ENCODE assay signal across 14 cellular contexts in the genomic region with DNA sequence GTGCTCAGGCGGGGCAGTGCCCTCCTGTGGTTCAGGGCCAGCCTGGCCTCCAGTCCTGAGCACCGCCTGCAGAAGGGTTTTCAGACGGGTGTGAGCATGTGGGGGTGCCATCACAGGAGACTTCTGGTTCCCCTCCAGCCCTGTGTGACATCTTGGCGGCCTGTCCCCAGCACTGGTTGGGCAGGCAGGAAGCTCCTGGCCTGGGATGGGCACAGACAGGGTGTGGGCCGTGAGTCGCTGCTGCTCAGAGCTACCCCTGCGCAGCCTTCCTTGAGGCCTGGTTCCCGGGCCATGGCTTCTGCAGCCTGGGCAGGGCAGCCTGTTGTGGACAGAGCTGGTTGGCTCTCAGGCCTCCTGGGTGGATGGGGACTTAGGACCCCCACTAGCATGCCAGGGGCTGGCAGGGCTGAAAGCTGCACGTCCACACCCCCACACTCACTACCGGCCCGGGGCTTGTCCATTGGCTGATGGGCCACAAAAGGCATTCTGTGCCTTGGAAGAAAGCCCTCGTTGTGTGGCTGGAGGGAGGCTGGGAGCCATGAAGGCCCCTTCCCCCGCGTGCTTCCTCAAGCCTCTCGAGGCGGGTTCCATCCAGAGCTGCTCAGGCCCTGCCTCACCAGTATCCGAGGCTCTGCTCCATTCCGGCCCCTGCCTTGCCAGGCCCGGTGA. TPM values are rescaled to one million over a fixed set of nuclear protein-coding genes. Genes with fewer than 3 reads are reported as not detected.
DNase-seq lines count a peak whose midpoint lies in the region; ATAC-seq, FAIRE-seq and TF ChIP-seq lines count a peak whose summit lies in the region.
"Had no signal": no experiment of that assay in that cellular context is flagged by ENCODE, and none has a peak within 500 bp of the region (broad histone marks: within the 10 kb centered on the region; RNA-seq: fewer than 3 reads in every experiment).

No MANE protein-coding gene starts in this region.

- no peaks in the 10 kb centered on the region for H3K36me3 ChIP-seq in RWPE2 (ENCODE audit: low read depth)

- ATAC-seq in RWPE2 (ENCODE audit: low read depth) (peak; percentile 15; the same call in 1 of the 3 replicates), HG03354 (IDR thresholded peaks at IDR 0.05; ENCODE audit: poor library complexity, severe bottlenecking, unreplicated experiment) (no peak)

- peak overlapping the region in 1 of 2 donors; percentile 57 for H3K4me3 Mint-ChIP-seq in CD14-positive monocyte
- H3K4me3 Mint-ChIP-seq: activated T-helper 1 cell treated with anti-CD3 and anti-CD28 coated beads, Interleukin-12 subunit alpha, Interleukin-12 subunit beta, Interleukin-2, Interleukin-4 antibody, amounts not matched to agents 30 ng/mL and 10 ng/mL and 1 ng/mL, durations not matched to agents 14 hours and 24 hours and 36 hours had no signal

- H3K27me3 ChIP-seq in RWPE2 (ENCODE audit: insufficient read depth, poor library complexity, severe bottlenecking) = no peaks in the 10 kb centered on the region

- H3K27ac ChIP-seq in RWPE2 (ENCODE audit: poor library complexity, severe bottlenecking) = peak overlapping the region; percentile 95
- H3K27ac ChIP-seq: C4-2B had no signal

- peaks cover 93% of the 10 kb centered on the region for H3K4me1 Mint-ChIP-seq in CD14-positive monocyte

- intact Hi-C loops in CD14-positive monocyte (cut with micrococcal nuclease) (no loop called here), posterior cingulate gyrus (cut with DNase I) (loop anchor here (10.0 kb wide), 1 partner anchor 60 kb away; the partner anchor contains the start of gene RXRA)

- TF ChIP-seq CTCF in CD14-positive monocyte (IDR thresholded peaks at IDR 0.05) (no peak), RWPE2 (IDR thresholded peaks at IDR 0.05; ENCODE audit: poor library complexity, severe bottlenecking) (peak; percentile 6)

- DNase-seq in CD14-positive monocyte (ENCODE audit: low spot score) = no peak
- DNase-seq in RWPE2 (ENCODE audit: low spot score) = no peak
- DNase-seq in frontal cortex (ENCODE audit: low spot score in 2 of 2) = peak; percentile 61 to 82
- DNase-seq in posterior cingulate gyrus = peak in 9 of 10 donors; percentile 47 to 95 (median 68)
- no peak for DNase-seq in HuH-7 (ENCODE audit: low spot score)
- no peak for DNase-seq in NOMO-1 (lab: John Stamatoyannopoulos, UW; ENCODE audit: unreplicated experiment in 2 of 2)
- DNase-seq in NCI-H2107 (lab: John Stamatoyannopoulos, UW) = no peak
- DNase-seq: effector memory CD4-positive, alpha-beta T cell; Karpas-422; NCI-H748 treated with DMSO at 0.1 percent for 48 hours; small intestine had no signal

- H3K4me3 ChIP-seq in RWPE2 (ENCODE audit: severe bottlenecking) = no peak overlapping the region

- H3K36me3 Mint-ChIP-seq in CD14-positive monocyte = peaks cover 25 to 66% of the 10 kb centered on the region in 2 donors

- peaks cover 0 to 3% (median 0%) of the 10 kb centered on the region in 7 donors for H3K9me3 Mint-ChIP-seq in CD14-positive monocyte
- H3K9me3 Mint-ChIP-seq: activated T-helper 1 cell treated with anti-CD3 and anti-CD28 coated beads, Interleukin-12 subunit alpha, Interleukin-12 subunit beta, Interleukin-2, Interleukin-4 antibody, amounts not matched to agents 30 ng/mL and 10 ng/mL and 1 ng/mL, durations not matched to agents 14 hours and 24 hours and 36 hours had no signal

- no peaks in the 10 kb centered on the region for H3K9me3 ChIP-seq in RWPE2 (ENCODE audit: severe bottlenecking)

- H3K4me1 ChIP-seq in RWPE2 (ENCODE audit: insufficient read depth, poor library complexity, severe bottlenecking) = peaks cover 25% of the 10 kb centered on the region

- H3K27ac Mint-ChIP-seq in CD14-positive monocyte = peak overlapping the region; percentile 13 to 80 (median 48)
- H3K27ac Mint-ChIP-seq: activated T-helper 1 cell treated with anti-CD3 and anti-CD28 coated beads, Interleukin-12 subunit alpha, Interleukin-12 subunit beta, Interleukin-2, Interleukin-4 antibody, amounts not matched to agents 30 ng/mL and 10 ng/mL and 1 ng/mL, durations not matched to agents 14 hours and 24 hours and 36 hours had no signal

- H3K27me3 Mint-ChIP-seq in CD14-positive monocyte (ENCODE audit: low read depth in 3 of 3) = peaks cover 0 to 3% (median 2%) of the 10 kb centered on the region in 3 donors

- FAIRE-seq in frontal cortex (lab: Jason Lieb, UNC) = no peak
- FAIRE-seq: small intestine had no signal

RNA-seq across cellular contexts. Expression of gene RXRA, which starts 58.7 kb away (rescaled TPM):
- polyA plus RNA-seq in CD14-positive monocyte = 10 to 100 TPM; 15.8 to 23.2 TPM
- total RNA-seq in frontal cortex = 3.7 TPM

Comparison
In these comparisons a context has a peak if more than half of its experiments do, and no peak if none do; other contexts are left out.
1. DNase-seq: peak in frontal cortex (2 of 2) and posterior cingulate gyrus (9 of 10); none in CD14-positive monocyte (single experiment), RWPE2 (single experiment), HuH-7 (single experiment), NOMO-1 (0 of 2) and NCI-H2107 (single experiment).